Comparison of ENCODE assay signal across 1 cellular context in the genomic region with DNA sequence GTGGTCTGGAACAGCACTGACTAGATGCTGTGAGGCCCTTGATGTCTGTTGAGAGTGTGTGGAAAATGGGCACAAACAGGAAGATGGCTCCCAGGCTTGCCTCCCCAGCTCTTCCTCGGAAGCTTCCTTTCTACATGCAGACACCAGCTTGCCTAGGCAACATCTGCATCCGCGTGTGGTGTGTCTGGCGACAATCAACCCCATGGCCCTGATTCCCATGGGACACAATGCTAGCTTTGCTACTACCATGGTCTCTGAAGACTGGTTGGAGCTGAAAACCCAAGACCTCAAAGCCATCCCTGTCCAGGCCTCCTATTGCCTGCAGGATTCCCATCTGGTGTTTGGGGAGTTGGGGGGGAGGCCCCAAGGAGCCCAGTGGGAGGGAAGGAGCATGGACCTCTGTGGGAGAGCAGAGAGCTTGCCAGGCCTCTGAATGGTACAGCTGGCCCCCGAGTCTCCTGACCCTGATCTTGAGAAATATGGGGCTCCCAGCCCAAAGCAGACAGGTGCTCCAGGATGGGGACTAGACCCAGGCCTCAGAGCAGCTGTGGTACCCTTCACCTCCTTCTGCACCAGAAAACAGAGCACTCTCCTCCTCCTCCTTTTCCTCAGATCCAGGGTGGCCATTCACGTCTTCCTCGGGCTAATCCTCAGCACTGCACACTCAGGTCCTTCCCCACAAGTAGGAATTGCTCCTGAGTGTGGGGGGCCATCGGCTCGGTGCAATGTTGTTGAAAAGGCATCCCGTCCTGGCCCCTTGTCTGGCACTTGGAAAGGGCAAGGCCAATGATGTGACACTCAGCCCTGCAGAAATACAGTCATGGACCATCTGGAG.
TF ChIP-seq lines count a peak whose summit lies in the region.

No MANE protein-coding gene starts in this region.

TF ChIP-seq in H1, 55 proteins besides CTCF, POLR2A, EP300 and RAD21:
- TF ChIP-seq, protein P1, sequence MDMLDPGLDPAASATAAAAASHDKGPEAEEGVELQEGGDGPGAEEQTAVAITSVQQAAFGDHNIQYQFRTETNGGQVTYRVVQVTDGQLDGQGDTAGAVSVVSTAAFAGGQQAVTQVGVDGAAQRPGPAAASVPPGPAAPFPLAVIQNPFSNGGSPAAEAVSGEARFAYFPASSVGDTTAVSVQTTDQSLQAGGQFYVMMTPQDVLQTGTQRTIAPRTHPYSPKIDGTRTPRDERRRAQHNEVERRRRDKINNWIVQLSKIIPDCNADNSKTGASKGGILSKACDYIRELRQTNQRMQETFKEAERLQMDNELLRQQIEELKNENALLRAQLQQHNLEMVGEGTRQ (IDR thresholded peaks at IDR 0.05; ENCODE audit: low read length) = no peak
- TF ChIP-seq GTF2F1 (IDR thresholded peaks at IDR 0.05; ENCODE audit: borderline replicate concordance, low read depth, low read length) = no peak
- TF ChIP-seq, protein P2, sequence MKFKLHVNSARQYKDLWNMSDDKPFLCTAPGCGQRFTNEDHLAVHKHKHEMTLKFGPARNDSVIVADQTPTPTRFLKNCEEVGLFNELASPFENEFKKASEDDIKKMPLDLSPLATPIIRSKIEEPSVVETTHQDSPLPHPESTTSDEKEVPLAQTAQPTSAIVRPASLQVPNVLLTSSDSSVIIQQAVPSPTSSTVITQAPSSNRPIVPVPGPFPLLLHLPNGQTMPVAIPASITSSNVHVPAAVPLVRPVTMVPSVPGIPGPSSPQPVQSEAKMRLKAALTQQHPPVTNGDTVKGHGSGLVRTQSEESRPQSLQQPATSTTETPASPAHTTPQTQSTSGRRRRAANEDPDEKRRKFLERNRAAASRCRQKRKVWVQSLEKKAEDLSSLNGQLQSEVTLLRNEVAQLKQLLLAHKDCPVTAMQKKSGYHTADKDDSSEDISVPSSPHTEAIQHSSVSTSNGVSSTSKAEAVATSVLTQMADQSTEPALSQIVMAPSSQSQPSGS (IDR thresholded peaks at IDR 0.05; ENCODE audit: low read length) = no peak
- TF ChIP-seq CHD1 (IDR thresholded peaks at IDR 0.05; ENCODE audit: low read depth, low read length) = no peak
- TF ChIP-seq EGR1 (IDR thresholded peaks at IDR 0.05; ENCODE audit: borderline replicate concordance, low read depth, low read length) = no peak
- no peak for TF ChIP-seq BRCA1 (IDR thresholded peaks at IDR 0.05; ENCODE audit: low read depth, low read length)
- TF ChIP-seq MAFK (IDR thresholded peaks at IDR 0.05; ENCODE audit: low read depth, low read length) = no peak
- TF ChIP-seq, protein P3, sequence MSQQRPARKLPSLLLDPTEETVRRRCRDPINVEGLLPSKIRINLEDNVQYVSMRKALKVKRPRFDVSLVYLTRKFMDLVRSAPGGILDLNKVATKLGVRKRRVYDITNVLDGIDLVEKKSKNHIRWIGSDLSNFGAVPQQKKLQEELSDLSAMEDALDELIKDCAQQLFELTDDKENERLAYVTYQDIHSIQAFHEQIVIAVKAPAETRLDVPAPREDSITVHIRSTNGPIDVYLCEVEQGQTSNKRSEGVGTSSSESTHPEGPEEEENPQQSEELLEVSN (IDR thresholded peaks at IDR 0.05) = no peak
- no peak for TF ChIP-seq ZNF274 (IDR thresholded peaks at IDR 0.05; ENCODE audit: borderline replicate concordance, extremely low read depth, low read length)
- TF ChIP-seq SRF (IDR thresholded peaks at IDR 0.05; ENCODE audit: low read depth, low read length) = no peak
- TF ChIP-seq RBBP5 (IDR thresholded peaks at IDR 0.05; ENCODE audit: borderline replicate concordance, low read depth, low read length) = no peak
- no peak for TF ChIP-seq SIN3A (conservative IDR thresholded peaks at IDR 0.05 in 1 of 2, IDR thresholded peaks at IDR 0.05 in 1 of 2; ENCODE audit: low read depth in 1 of 2, low read length in 2 of 2)
- TF ChIP-seq YY1 (IDR thresholded peaks at IDR 0.05; ENCODE audit: low read depth, low read length) = no peak
- no peak for TF ChIP-seq JUN (IDR thresholded peaks at IDR 0.05; ENCODE audit: low read depth, low read length)
- TF ChIP-seq SP1 (IDR thresholded peaks at IDR 0.05; ENCODE audit: low read depth, low read length) = no peak
- TF ChIP-seq RXRA (IDR thresholded peaks at IDR 0.05; ENCODE audit: insufficient read depth, low read depth, low read length) = no peak
- no peak for TF ChIP-seq TEAD4 (IDR thresholded peaks at IDR 0.05; ENCODE audit: low read depth, low read length)
- TF ChIP-seq ASH2L (IDR thresholded peaks at IDR 0.05; ENCODE audit: low read length) = no peak
- no peak for TF ChIP-seq CHD2 (IDR thresholded peaks at IDR 0.05; ENCODE audit: low read length)
